Comparison of ENCODE assay signal across 28 cellular contexts in genomic region chr16:55142405-55142804, GRCh38.
"Had no signal": no experiment of that assay in that cellular context is flagged by ENCODE, and none has a peak within 500 bp of the region (broad histone marks: within the 10 kb centered on the region; RNA-seq: fewer than 3 reads in every experiment).

No MANE protein-coding gene starts in this region.

- FAIRE-seq: colon, endometrium, islet of Langerhans, keratinocyte had no signal

- DNase-seq: dermis blood vessel endothelial cell; dorsolateral prefrontal cortex; effector CD4-positive, alpha-beta T cell; effector memory CD4-positive, alpha-beta T cell; erythroblast; esophagus squamous epithelium; foreskin fibroblast; foreskin melanocyte; gastrocnemius medialis; glutamatergic neuron; head of caudate nucleus; heart right ventricle; hippocampal formation; left cardiac atrium; left lung; left ventricle myocardium superior; lower lobe of right lung; mesenchymal stem cell; mucosa of descending colon; naive B cell; naive thymus-derived CD8-positive, alpha-beta T cell had no signal

- H3K4me3 Mint-ChIP-seq: mesothelial cell of epicardium; naive B cell; naive thymus-derived CD8-positive, alpha-beta T cell had no signal

- H3K9me3 ChIP-seq: esophagus squamous epithelium, gastrocnemius medialis, heart right ventricle, left lung, lower lobe of right lung, mucosa of descending colon had no signal

- H3K36me3 ChIP-seq: esophagus squamous epithelium, gastrocnemius medialis, heart right ventricle, left lung, lower lobe of right lung had no signal

- H3K27me3 ChIP-seq: gastrocnemius medialis, left lung had no signal

- H3K4me3 ChIP-seq: coronary artery, dorsolateral prefrontal cortex, esophagus squamous epithelium, gastrocnemius medialis, heart right ventricle, left lung, lower lobe of right lung, mucosa of descending colon had no signal

- H3K36me3 Mint-ChIP-seq: mesothelial cell of epicardium; naive B cell; naive thymus-derived CD8-positive, alpha-beta T cell had no signal

- H3K9me3 Mint-ChIP-seq: mesothelial cell of epicardium; naive thymus-derived CD8-positive, alpha-beta T cell had no signal

- H3K27ac Mint-ChIP-seq: mesothelial cell of epicardium; naive B cell; naive thymus-derived CD8-positive, alpha-beta T cell had no signal

- H3K27ac ChIP-seq: coronary artery, dorsolateral prefrontal cortex, epithelial cell of prostate, esophagus squamous epithelium, gastrocnemius medialis, heart right ventricle, left lung, lower lobe of right lung had no signal

- H3K4me1 ChIP-seq: esophagus squamous epithelium, gastrocnemius medialis, heart right ventricle, left lung, lower lobe of right lung had no signal

- H3K4me1 Mint-ChIP-seq: naive B cell; naive thymus-derived CD8-positive, alpha-beta T cell had no signal
